Comparison of ENCODE assay signal across 1 cellular context in the genomic region with DNA sequence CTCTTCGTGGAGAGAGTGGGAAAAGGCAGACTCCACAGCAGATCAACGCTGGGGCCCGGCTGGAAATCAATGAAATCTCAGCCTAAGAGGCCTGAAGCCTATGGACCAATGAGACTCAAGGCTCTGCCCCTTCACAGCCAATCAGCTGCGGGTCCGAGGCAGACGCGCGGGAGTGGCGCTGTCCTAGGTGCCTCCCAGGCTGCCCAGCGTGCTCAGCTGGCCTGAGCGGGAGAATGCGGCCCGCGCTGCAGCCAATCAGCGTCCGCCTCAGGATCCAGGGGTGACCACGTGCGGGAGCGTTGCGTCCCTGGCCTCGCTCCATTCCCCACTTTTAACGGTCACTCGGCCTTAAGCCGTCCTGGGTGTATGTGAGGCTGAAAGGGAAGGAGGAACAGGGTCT.
TF ChIP-seq lines count a peak whose summit lies in the region.

A gene with protein sequence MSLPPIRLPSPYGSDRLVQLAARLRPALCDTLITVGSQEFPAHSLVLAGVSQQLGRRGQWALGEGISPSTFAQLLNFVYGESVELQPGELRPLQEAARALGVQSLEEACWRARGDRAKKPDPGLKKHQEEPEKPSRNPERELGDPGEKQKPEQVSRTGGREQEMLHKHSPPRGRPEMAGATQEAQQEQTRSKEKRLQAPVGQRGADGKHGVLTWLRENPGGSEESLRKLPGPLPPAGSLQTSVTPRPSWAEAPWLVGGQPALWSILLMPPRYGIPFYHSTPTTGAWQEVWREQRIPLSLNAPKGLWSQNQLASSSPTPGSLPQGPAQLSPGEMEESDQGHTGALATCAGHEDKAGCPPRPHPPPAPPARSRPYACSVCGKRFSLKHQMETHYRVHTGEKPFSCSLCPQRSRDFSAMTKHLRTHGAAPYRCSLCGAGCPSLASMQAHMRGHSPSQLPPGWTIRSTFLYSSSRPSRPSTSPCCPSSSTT (plus strand): TSS at position 341 of the 400 bp plus-strand sequence. CDS start 10,069 bp downstream, outside the sequence.

TF ChIP-seq in K562, 482 proteins besides CTCF, POLR2A, EP300 and RAD21 (continued from another document and continues in another):
- TF ChIP-seq JUN (IDR thresholded peaks at IDR 0.05; ENCODE audit: borderline replicate concordance, low read depth, low read length) (no peak), JUN (CRISPR knock-in tag; IDR thresholded peaks at IDR 0.05; ENCODE audit: borderline replicate concordance) (no peak), CBX2 (IDR thresholded peaks at IDR 0.05; ENCODE audit: insufficient read depth, low read length, poor library complexity, severe bottlenecking) (no peak), NBN (IDR thresholded peaks at IDR 0.05; ENCODE audit: low read depth) (no peak), LCOR (CRISPR knock-in tag; IDR thresholded peaks at IDR 0.05) (peak; percentile 90), SLC30A9 (CRISPR knock-in tag; IDR thresholded peaks at IDR 0.05) (no peak), SREBF2 (CRISPR knock-in tag; IDR thresholded peaks at IDR 0.05) (no peak), ZNF668 (CRISPR knock-in tag; IDR thresholded peaks at IDR 0.05) (no peak), ZNF253 (CRISPR knock-in tag; conservative IDR thresholded peaks at IDR 0.05) (no peak), CCAR2 (IDR thresholded peaks at IDR 0.05; ENCODE audit: low read depth, low read length) (no peak), KDM5B (IDR thresholded peaks at IDR 0.05; ENCODE audit: insufficient replicate concordance, low read depth, low read length) (no peak), ZBTB7A (IDR thresholded peaks at IDR 0.05; ENCODE audit: borderline replicate concordance, control insufficient read depth, low read depth, low read length) (no peak), BACH1 (tag; IDR thresholded peaks at IDR 0.05) (no peak), ZNF586 (CRISPR knock-in tag; conservative IDR thresholded peaks at IDR 0.05) (no peak), RBM22 (IDR thresholded peaks at IDR 0.05; ENCODE audit: low read depth, low read length, poor library complexity, severe bottlenecking) (no peak), MTA3 (IDR thresholded peaks at IDR 0.05; ENCODE audit: borderline replicate concordance) (no peak), ZNF445 (CRISPR knock-in tag; IDR thresholded peaks at IDR 0.05; ENCODE audit: low read depth) (no peak), FOXA3 (CRISPR knock-in tag; conservative IDR thresholded peaks at IDR 0.05 in 1 of 2, IDR thresholded peaks at IDR 0.05 in 1 of 2) (peak in 1 of 2 experiments; percentile 58; a peak in 2 of 4 replicates), MED1 (CRISPR knock-in tag; IDR thresholded peaks at IDR 0.05; ENCODE audit: borderline replicate concordance) (no peak), PML (IDR thresholded peaks at IDR 0.05; ENCODE audit: low read length) (no peak), SRSF9 (IDR thresholded peaks at IDR 0.05; ENCODE audit: borderline replicate concordance, low read depth, low read length) (no peak)
- TF ChIP-seq, protein P1, sequence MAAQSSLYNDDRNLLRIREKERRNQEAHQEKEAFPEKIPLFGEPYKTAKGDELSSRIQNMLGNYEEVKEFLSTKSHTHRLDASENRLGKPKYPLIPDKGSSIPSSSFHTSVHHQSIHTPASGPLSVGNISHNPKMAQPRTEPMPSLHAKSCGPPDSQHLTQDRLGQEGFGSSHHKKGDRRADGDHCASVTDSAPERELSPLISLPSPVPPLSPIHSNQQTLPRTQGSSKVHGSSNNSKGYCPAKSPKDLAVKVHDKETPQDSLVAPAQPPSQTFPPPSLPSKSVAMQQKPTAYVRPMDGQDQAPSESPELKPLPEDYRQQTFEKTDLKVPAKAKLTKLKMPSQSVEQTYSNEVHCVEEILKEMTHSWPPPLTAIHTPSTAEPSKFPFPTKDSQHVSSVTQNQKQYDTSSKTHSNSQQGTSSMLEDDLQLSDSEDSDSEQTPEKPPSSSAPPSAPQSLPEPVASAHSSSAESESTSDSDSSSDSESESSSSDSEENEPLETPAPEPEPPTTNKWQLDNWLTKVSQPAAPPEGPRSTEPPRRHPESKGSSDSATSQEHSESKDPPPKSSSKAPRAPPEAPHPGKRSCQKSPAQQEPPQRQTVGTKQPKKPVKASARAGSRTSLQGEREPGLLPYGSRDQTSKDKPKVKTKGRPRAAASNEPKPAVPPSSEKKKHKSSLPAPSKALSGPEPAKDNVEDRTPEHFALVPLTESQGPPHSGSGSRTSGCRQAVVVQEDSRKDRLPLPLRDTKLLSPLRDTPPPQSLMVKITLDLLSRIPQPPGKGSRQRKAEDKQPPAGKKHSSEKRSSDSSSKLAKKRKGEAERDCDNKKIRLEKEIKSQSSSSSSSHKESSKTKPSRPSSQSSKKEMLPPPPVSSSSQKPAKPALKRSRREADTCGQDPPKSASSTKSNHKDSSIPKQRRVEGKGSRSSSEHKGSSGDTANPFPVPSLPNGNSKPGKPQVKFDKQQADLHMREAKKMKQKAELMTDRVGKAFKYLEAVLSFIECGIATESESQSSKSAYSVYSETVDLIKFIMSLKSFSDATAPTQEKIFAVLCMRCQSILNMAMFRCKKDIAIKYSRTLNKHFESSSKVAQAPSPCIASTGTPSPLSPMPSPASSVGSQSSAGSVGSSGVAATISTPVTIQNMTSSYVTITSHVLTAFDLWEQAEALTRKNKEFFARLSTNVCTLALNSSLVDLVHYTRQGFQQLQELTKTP (IDR thresholded peaks at IDR 0.05; ENCODE audit: low read depth in 1 of 2, partially characterized antibody in 2 of 2) = peak in 1 of 2 experiments; percentile 40
- TF ChIP-seq, protein P2, sequence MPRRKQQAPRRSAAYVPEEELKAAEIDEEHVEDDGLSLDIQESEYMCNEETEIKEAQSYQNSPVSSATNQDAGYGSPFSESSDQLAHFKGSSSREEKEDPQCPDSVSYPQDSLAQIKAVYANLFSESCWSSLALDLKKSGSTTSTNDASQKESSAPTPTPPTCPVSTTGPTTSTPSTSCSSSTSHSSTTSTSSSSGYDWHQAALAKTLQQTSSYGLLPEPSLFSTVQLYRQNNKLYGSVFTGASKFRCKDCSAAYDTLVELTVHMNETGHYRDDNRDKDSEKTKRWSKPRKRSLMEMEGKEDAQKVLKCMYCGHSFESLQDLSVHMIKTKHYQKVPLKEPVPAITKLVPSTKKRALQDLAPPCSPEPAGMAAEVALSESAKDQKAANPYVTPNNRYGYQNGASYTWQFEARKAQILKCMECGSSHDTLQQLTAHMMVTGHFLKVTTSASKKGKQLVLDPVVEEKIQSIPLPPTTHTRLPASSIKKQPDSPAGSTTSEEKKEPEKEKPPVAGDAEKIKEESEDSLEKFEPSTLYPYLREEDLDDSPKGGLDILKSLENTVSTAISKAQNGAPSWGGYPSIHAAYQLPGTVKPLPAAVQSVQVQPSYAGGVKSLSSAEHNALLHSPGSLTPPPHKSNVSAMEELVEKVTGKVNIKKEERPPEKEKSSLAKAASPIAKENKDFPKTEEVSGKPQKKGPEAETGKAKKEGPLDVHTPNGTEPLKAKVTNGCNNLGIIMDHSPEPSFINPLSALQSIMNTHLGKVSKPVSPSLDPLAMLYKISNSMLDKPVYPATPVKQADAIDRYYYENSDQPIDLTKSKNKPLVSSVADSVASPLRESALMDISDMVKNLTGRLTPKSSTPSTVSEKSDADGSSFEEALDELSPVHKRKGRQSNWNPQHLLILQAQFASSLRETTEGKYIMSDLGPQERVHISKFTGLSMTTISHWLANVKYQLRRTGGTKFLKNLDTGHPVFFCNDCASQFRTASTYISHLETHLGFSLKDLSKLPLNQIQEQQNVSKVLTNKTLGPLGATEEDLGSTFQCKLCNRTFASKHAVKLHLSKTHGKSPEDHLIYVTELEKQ (CRISPR knock-in tag; IDR thresholded peaks at IDR 0.05) = no peak
- TF ChIP-seq, protein P3, sequence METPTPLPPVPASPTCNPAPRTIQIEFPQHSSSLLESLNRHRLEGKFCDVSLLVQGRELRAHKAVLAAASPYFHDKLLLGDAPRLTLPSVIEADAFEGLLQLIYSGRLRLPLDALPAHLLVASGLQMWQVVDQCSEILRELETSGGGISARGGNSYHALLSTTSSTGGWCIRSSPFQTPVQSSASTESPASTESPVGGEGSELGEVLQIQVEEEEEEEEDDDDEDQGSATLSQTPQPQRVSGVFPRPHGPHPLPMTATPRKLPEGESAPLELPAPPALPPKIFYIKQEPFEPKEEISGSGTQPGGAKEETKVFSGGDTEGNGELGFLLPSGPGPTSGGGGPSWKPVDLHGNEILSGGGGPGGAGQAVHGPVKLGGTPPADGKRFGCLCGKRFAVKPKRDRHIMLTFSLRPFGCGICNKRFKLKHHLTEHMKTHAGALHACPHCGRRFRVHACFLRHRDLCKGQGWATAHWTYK (CRISPR knock-in tag; IDR thresholded peaks at IDR 0.05) = no peak
- TF ChIP-seq, protein P4, sequence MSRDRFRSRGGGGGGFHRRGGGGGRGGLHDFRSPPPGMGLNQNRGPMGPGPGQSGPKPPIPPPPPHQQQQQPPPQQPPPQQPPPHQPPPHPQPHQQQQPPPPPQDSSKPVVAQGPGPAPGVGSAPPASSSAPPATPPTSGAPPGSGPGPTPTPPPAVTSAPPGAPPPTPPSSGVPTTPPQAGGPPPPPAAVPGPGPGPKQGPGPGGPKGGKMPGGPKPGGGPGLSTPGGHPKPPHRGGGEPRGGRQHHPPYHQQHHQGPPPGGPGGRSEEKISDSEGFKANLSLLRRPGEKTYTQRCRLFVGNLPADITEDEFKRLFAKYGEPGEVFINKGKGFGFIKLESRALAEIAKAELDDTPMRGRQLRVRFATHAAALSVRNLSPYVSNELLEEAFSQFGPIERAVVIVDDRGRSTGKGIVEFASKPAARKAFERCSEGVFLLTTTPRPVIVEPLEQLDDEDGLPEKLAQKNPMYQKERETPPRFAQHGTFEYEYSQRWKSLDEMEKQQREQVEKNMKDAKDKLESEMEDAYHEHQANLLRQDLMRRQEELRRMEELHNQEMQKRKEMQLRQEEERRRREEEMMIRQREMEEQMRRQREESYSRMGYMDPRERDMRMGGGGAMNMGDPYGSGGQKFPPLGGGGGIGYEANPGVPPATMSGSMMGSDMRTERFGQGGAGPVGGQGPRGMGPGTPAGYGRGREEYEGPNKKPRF (IDR thresholded peaks at IDR 0.05; ENCODE audit: low read depth, low read length) = no peak
- TF ChIP-seq, protein P5, sequence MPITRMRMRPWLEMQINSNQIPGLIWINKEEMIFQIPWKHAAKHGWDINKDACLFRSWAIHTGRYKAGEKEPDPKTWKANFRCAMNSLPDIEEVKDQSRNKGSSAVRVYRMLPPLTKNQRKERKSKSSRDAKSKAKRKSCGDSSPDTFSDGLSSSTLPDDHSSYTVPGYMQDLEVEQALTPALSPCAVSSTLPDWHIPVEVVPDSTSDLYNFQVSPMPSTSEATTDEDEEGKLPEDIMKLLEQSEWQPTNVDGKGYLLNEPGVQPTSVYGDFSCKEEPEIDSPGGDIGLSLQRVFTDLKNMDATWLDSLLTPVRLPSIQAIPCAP (CRISPR knock-in tag; IDR thresholded peaks at IDR 0.05; ENCODE audit: borderline replicate concordance) = no peak
- TF ChIP-seq, protein P6, sequence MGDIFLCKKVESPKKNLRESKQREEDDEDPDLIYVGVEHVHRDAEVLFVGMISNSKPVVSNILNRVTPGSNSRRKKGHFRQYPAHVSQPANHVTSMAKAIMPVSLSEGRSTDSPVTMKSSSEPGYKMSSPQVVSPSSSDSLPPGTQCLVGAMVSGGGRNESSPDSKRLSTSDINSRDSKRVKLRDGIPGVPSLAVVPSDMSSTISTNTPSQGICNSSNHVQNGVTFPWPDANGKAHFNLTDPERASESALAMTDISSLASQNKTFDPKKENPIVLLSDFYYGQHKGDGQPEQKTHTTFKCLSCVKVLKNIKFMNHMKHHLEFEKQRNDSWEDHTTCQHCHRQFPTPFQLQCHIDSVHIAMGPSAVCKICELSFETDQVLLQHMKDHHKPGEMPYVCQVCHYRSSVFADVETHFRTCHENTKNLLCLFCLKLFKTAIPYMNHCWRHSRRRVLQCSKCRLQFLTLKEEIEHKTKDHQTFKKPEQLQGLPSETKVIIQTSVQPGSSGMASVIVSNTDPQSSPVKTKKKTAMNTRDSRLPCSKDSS (IDR thresholded peaks at IDR 0.05; ENCODE audit: low read depth, partially characterized antibody) = no peak
- TF ChIP-seq, protein P7, sequence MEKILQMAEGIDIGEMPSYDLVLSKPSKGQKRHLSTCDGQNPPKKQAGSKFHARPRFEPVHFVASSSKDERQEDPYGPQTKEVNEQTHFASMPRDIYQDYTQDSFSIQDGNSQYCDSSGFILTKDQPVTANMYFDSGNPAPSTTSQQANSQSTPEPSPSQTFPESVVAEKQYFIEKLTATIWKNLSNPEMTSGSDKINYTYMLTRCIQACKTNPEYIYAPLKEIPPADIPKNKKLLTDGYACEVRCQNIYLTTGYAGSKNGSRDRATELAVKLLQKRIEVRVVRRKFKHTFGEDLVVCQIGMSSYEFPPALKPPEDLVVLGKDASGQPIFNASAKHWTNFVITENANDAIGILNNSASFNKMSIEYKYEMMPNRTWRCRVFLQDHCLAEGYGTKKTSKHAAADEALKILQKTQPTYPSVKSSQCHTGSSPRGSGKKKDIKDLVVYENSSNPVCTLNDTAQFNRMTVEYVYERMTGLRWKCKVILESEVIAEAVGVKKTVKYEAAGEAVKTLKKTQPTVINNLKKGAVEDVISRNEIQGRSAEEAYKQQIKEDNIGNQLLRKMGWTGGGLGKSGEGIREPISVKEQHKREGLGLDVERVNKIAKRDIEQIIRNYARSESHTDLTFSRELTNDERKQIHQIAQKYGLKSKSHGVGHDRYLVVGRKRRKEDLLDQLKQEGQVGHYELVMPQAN (IDR thresholded peaks at IDR 0.05; ENCODE audit: borderline replicate concordance) = no peak
- TF ChIP-seq, protein P8, sequence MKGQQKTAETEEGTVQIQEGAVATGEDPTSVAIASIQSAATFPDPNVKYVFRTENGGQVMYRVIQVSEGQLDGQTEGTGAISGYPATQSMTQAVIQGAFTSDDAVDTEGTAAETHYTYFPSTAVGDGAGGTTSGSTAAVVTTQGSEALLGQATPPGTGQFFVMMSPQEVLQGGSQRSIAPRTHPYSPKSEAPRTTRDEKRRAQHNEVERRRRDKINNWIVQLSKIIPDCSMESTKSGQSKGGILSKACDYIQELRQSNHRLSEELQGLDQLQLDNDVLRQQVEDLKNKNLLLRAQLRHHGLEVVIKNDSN (CRISPR knock-in tag; IDR thresholded peaks at IDR 0.05) = peak; percentile 86
- TF ChIP-seq, protein P9, sequence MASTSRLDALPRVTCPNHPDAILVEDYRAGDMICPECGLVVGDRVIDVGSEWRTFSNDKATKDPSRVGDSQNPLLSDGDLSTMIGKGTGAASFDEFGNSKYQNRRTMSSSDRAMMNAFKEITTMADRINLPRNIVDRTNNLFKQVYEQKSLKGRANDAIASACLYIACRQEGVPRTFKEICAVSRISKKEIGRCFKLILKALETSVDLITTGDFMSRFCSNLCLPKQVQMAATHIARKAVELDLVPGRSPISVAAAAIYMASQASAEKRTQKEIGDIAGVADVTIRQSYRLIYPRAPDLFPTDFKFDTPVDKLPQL (IDR thresholded peaks at IDR 0.05; ENCODE audit: extremely low read depth, insufficient read length) = no peak
- TF ChIP-seq, protein P10, sequence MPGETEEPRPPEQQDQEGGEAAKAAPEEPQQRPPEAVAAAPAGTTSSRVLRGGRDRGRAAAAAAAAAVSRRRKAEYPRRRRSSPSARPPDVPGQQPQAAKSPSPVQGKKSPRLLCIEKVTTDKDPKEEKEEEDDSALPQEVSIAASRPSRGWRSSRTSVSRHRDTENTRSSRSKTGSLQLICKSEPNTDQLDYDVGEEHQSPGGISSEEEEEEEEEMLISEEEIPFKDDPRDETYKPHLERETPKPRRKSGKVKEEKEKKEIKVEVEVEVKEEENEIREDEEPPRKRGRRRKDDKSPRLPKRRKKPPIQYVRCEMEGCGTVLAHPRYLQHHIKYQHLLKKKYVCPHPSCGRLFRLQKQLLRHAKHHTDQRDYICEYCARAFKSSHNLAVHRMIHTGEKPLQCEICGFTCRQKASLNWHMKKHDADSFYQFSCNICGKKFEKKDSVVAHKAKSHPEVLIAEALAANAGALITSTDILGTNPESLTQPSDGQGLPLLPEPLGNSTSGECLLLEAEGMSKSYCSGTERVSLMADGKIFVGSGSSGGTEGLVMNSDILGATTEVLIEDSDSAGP (CRISPR knock-in tag; IDR thresholded peaks at IDR 0.05) = no peak
